In the genomic region with DNA sequence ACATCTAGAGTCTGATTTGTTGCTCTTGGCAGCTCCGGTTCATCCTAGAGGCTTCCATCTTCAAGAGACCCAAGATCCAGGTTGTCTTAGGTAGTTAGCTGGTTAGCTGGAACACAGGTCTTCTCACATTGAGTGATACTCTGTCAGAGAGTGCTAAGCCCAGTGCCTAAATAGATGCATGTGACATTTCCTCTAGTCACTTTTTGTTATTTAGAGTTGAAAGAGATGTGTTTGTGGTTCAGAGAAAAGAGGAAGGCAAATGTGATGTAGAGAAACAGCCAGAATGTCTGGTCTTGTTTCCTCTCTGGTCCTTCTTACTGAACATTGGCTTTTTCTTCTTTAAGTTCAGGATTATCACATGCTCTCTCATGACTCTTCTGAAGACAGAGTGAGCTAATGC, we compare ENCODE assay signal across 9 cellular contexts.
DNase-seq lines count a peak whose midpoint lies in the region; ATAC-seq and TF ChIP-seq lines count a peak whose summit lies in the region.
"Had no signal": no experiment of that assay in that cellular context is flagged by ENCODE, and none has a peak within 500 bp of the region (broad histone marks: within the 10 kb centered on the region; RNA-seq: fewer than 3 reads in every experiment).

No MANE protein-coding gene starts in this region.

- H3K36me3 ChIP-seq in sigmoid colon, result peaks cover 6 to 65% (median 15%) of the 10 kb centered on the region in 4 donors

- DNase-seq in CD14-positive monocyte (ENCODE audit: low spot score), result no peak
- no peak for DNase-seq in T1000 (lab: John Stamatoyannopoulos, UW)
- DNase-seq in sigmoid colon, result no peak
- no peak for DNase-seq in NCI-H1105 (lab: John Stamatoyannopoulos, UW)
- DNase-seq in dedifferentiated amniotic fluid mesenchymal stem cell (ENCODE audit: extremely low spot score), result no peak
- DNase-seq: NCI-H1930 had no signal

- intact Hi-C loops in CD14-positive monocyte (cut with micrococcal nuclease) (no loop called here), sigmoid colon (cut with DNase I) (no loop called here)

- ATAC-seq in GM19043 (IDR thresholded peaks at IDR 0.05; ENCODE audit: low read depth, unreplicated experiment) (peak; percentile 72), HG03354 (IDR thresholded peaks at IDR 0.05; ENCODE audit: poor library complexity, severe bottlenecking, unreplicated experiment) (peak; percentile 53)

- peaks cover 13% of the 10 kb centered on the region for H3K4me1 Mint-ChIP-seq in CD14-positive monocyte

- TF ChIP-seq POLR2A in sigmoid colon (IDR thresholded peaks at IDR 0.05), result no peak

- no peak overlapping the region for H3K4me3 Mint-ChIP-seq in CD14-positive monocyte

- H3K27me3 ChIP-seq in sigmoid colon, result no peaks in the 10 kb centered on the region

- no peak overlapping the region for H3K4me3 ChIP-seq in sigmoid colon

- H3K4me1 ChIP-seq in sigmoid colon, result no peaks in the 10 kb centered on the region

- TF ChIP-seq CTCF in CD14-positive monocyte (IDR thresholded peaks at IDR 0.05), result no peak
- TF ChIP-seq CTCF in sigmoid colon (IDR thresholded peaks at IDR 0.05), result no peak

- H3K9me3 ChIP-seq in sigmoid colon, result no peaks in the 10 kb centered on the region

- H3K27me3 Mint-ChIP-seq in CD14-positive monocyte (ENCODE audit: low read depth in 3 of 3), result no peaks in the 10 kb centered on the region

- peak overlapping the region; percentile 20 for H3K27ac ChIP-seq in cingulate gyrus (ENCODE audit: low read depth, low read length)
- peak overlapping the region in 1 of 4 donors; percentile 48 for H3K27ac ChIP-seq in sigmoid colon

- no peak for TF ChIP-seq EP300 in sigmoid colon (IDR thresholded peaks at IDR 0.05)

- H3K36me3 Mint-ChIP-seq in CD14-positive monocyte, result peaks cover 54 to 82% of the 10 kb centered on the region in 2 donors

- peak overlapping the region in 4 of 7 donors; percentile 27 to 86 (median 76) for H3K27ac Mint-ChIP-seq in CD14-positive monocyte

- peaks cover 0 to 13% (median 6%) of the 10 kb centered on the region in 7 donors for H3K9me3 Mint-ChIP-seq in CD14-positive monocyte

- WGBS in sigmoid colon, 2 donors, result 93 to 97% methylated on average over 1 of the region's 1 CpG
